ENCODE assay signal across 20 cellular contexts in genomic region chr17:29827179-29827578, GRCh38.
DNase-seq lines count a peak whose midpoint lies in the region; ATAC-seq, FAIRE-seq and TF ChIP-seq lines count a peak whose summit lies in the region.
"Had no signal": no experiment of that assay in that cellular context is flagged by ENCODE, and none has a peak within 500 bp of the region (broad histone marks: within the 10 kb centered on the region; RNA-seq: fewer than 3 reads in every experiment).

No MANE protein-coding gene starts in this region.

- FAIRE-seq in K562 (lab: Jason Lieb, UNC) = peak; percentile 19

- no peak overlapping the region for H3K4me2 ChIP-seq in K562 (ENCODE audit: insufficient read depth, low read length)
- H3K4me2 ChIP-seq: BLaER1 treated with 17β-estradiol and CSF1 and Interleukin-3, amounts not matched to agents 10 nM and 100 nM had no signal

- no peak for ATAC-seq in Right ventricle myocardium inferior
- ATAC-seq in K562 = no peak
- no peak for ATAC-seq in GM19455 (IDR thresholded peaks at IDR 0.05; ENCODE audit: unreplicated experiment)
- ATAC-seq in GM18519 (IDR thresholded peaks at IDR 0.05; ENCODE audit: low FRiP score, unreplicated experiment) = no peak
- no peak for ATAC-seq in GM19328 (IDR thresholded peaks at IDR 0.05; ENCODE audit: unreplicated experiment)
- ATAC-seq: HCT116 had no signal

- POLR2A ChIA-PET in K562 (lab: Yijun Ruan, JAX) = no interaction called here

- TF ChIP-seq EP300 in K562 (IDR thresholded peaks at IDR 0.05; ENCODE audit: low read length) = no peak

- H3K27ac Mint-ChIP-seq in nephron progenitor cell = peak overlapping the region; percentile 27

- no peak overlapping the region for H2AFZ ChIP-seq in K562 (ENCODE audit: low read depth, low read length)

- in situ Hi-C loops in K562 (cut with MboI) = no loop called here

- peak overlapping the region; percentile 35 for H3K4me3 Mint-ChIP-seq in nephron progenitor cell
- H3K4me3 Mint-ChIP-seq: CD8-positive, alpha-beta memory T cell had no signal

- no peak for TF ChIP-seq POLR2A in K562 (conservative IDR thresholded peaks at IDR 0.05)

- H3K4me3 ChIP-seq in cardiac muscle cell (no peak overlapping the region), K562 (no peak overlapping the region)
- H3K4me3 ChIP-seq: BLaER1 treated with 17β-estradiol and CSF1 and Interleukin-3, amounts not matched to agents 10 nM and 100 nM had no signal

- BruUV-seq in K562 (replicated peaks; lab: Mats Ljungman, UMichigan) = no TSS peak

- no peaks in the 10 kb centered on the region for H3K9me1 ChIP-seq in K562 (ENCODE audit: control insufficient read depth, insufficient read depth, low read length)

- H3K9me3 Mint-ChIP-seq in nephron progenitor cell = no peaks in the 10 kb centered on the region
- H3K9me3 Mint-ChIP-seq: CD8-positive, alpha-beta memory T cell had no signal

- H3K27me3 Mint-ChIP-seq in nephron progenitor cell (ENCODE audit: low read depth, poor library complexity) = no peaks in the 10 kb centered on the region
- H3K27me3 Mint-ChIP-seq: CD8-positive, alpha-beta memory T cell had no signal

- peak overlapping the region; percentile 36 for H3K27ac ChIP-seq in cardiac muscle cell
- H3K27ac ChIP-seq in K562 (ENCODE audit: extremely low read depth, low read depth, low read length) = no peak overlapping the region
- H3K27ac ChIP-seq: BLaER1 treated with 17β-estradiol and CSF1 and Interleukin-3, amounts not matched to agents 10 nM and 100 nM had no signal

- H3K27me3 ChIP-seq in cardiac muscle cell = no peaks in the 10 kb centered on the region
- no peaks in the 10 kb centered on the region for H3K27me3 ChIP-seq in K562 (ENCODE audit: control insufficient read depth in 2 of 2, insufficient read depth in 2 of 2, low read length in 2 of 2)
- H3K27me3 ChIP-seq: BLaER1 treated with 17β-estradiol and CSF1 and Interleukin-3, amounts not matched to agents 10 nM and 100 nM had no signal

- TF ChIP-seq RAD21 in K562 (CRISPR knock-in tag; conservative IDR thresholded peaks at IDR 0.05 in 1 of 2, IDR thresholded peaks at IDR 0.05 in 1 of 2) = no peak

- CTCF ChIA-PET in K562 (lab: Yijun Ruan, JAX; ENCODE audit: low intra/inter-chr PET ratio) = no interaction called here

- H3K36me3 ChIP-seq in cardiac muscle cell (no peaks in the 10 kb centered on the region), K562 (ENCODE audit: control insufficient read depth, insufficient read depth, low read length) (no peaks in the 10 kb centered on the region)

- no peaks in the 10 kb centered on the region for H3K36me3 Mint-ChIP-seq in nephron progenitor cell (ENCODE audit: low read depth)

- H3K79me2 ChIP-seq in K562 (ENCODE audit: control insufficient read depth, insufficient read depth, low read length) = no peaks in the 10 kb centered on the region

- H3K4me1 ChIP-seq in cardiac muscle cell (ENCODE audit: low read depth) (peaks cover 12% of the 10 kb centered on the region), K562 (replicated peaks in 1 of 2; ENCODE audit: control insufficient read depth in 2 of 2, insufficient read depth in 2 of 2, low read length in 2 of 2) (no peaks in the 10 kb centered on the region)

- no peaks in the 10 kb centered on the region for H4K20me1 ChIP-seq in K562 (replicated peaks; ENCODE audit: control insufficient read depth, insufficient read depth, low read length)

- H3K9ac ChIP-seq in K562 (ENCODE audit: insufficient read depth in 1 of 2, low read depth in 2 of 2, low read length in 2 of 2) = no peak overlapping the region
- H3K9ac ChIP-seq: BLaER1 treated with 17β-estradiol and CSF1 and Interleukin-3, amounts not matched to agents 10 nM and 100 nM had no signal

- H3K4me1 Mint-ChIP-seq in nephron progenitor cell = peaks cover 50% of the 10 kb centered on the region

- intact Hi-C loops in Right ventricle myocardium inferior (cut with DNase I) (no loop called here), K562 (cut with micrococcal nuclease) (no loop called here)

- DNase-seq in cardiac muscle cell (ENCODE audit: low read depth in 1 of 2, low spot score in 1 of 2) (no peak), Right ventricle myocardium inferior (ENCODE audit: missing footprints) (no peak), K562 (ENCODE audit: extremely low read depth in 1 of 4, low spot score in 3 of 4) (no peak), nephron progenitor cell (no peak)
- DNase-seq: CD8-positive, alpha-beta memory T cell; DND-41; GOT3; KBM-7; NCI-H1105 treated with DMSO at 0.1 percent for 48 hours; NCI-H1694; NCI-H2081 treated with DMSO at 0.1 percent for 48 hours; NCI-H510A; NCI-H774; RPMI8226; SIG-M5 had no signal

- no peak for TF ChIP-seq CTCF in cardiac muscle cell (IDR thresholded peaks at IDR 0.05; ENCODE audit: low read depth, low read length)
- no peak for TF ChIP-seq CTCF in K562 (IDR thresholded peaks at IDR 0.05 in 2 of 3, conservative IDR thresholded peaks at IDR 0.05 in 1 of 3; ENCODE audit: insufficient read depth in 2 of 3, low read depth in 1 of 3, low read length in 3 of 3)
- TF ChIP-seq CTCF in nephron progenitor cell (IDR thresholded peaks at IDR 0.05) = no peak

- H3K9me3 ChIP-seq in cardiac muscle cell (ENCODE audit: low read depth) (no peaks in the 10 kb centered on the region), K562 (replicated peaks; ENCODE audit: control insufficient read depth, insufficient read depth, low read depth, low read length) (no peaks in the 10 kb centered on the region)
- H3K9me3 ChIP-seq: BLaER1 treated with 17β-estradiol and CSF1 and Interleukin-3, amounts not matched to agents 10 nM and 100 nM had no signal

TF ChIP-seq in K562, 482 proteins besides CTCF, POLR2A, EP300 and RAD21:
- TF ChIP-seq XRCC4 (IDR thresholded peaks at IDR 0.05; ENCODE audit: extremely low read depth, insufficient read depth, insufficient read length) = no peak
